In genomic region chr1:55604749-55605148, GRCh38 we compare ENCODE assay signal across 22 cellular contexts.
DNase-seq lines count a peak whose midpoint lies in the region; ATAC-seq and TF ChIP-seq lines count a peak whose summit lies in the region.
"Had no signal": no experiment of that assay in that cellular context is flagged by ENCODE, and none has a peak within 500 bp of the region (broad histone marks: within the 10 kb centered on the region; RNA-seq: fewer than 3 reads in every experiment).

No MANE protein-coding gene starts in this region.

- intact Hi-C loops in Right ventricle myocardium superior (cut with DNase I) (no loop called here), heart left ventricle (cut with DNase I) (no loop called here), aorta (cut with DNase I) (no loop called here)
- intact Hi-C loops in CD4-positive, alpha-beta T cell (cut with DNase I, micrococcal nuclease): no loop called here

- no peak for TF ChIP-seq POLR2A in heart left ventricle (IDR thresholded peaks at IDR 0.05)
- no peak for TF ChIP-seq POLR2A in GM18505 (IDR thresholded peaks at IDR 0.05; ENCODE audit: borderline replicate concordance, extremely low read depth, insufficient read depth, insufficient read length)

- H3K4me1 Mint-ChIP-seq in osteocyte (ENCODE audit: unreplicated experiment): peaks cover 26% of the 10 kb centered on the region
- no peaks in the 10 kb centered on the region for H3K4me1 Mint-ChIP-seq in CD4-positive, alpha-beta T cell (ENCODE audit: low read depth)
- H3K4me1 Mint-ChIP-seq: CD8-positive, alpha-beta memory T cell had no signal

- H3K4me3 Mint-ChIP-seq in osteocyte (ENCODE audit: unreplicated experiment): no peak overlapping the region
- H3K4me3 Mint-ChIP-seq in CD4-positive, alpha-beta T cell: no peak overlapping the region
- H3K4me3 Mint-ChIP-seq: CD8-positive, alpha-beta memory T cell had no signal

- H3K9me3 ChIP-seq in right atrium auricular region (peaks cover 0 to 3% of the 10 kb centered on the region in 2 donors), heart left ventricle (peaks cover 0 to 10% (median 0%) of the 10 kb centered on the region in 12 donors), aorta (ENCODE audit: control insufficient read depth, low read length) (no peaks in the 10 kb centered on the region)
- no peaks in the 10 kb centered on the region for H3K9me3 ChIP-seq in CD4-positive, alpha-beta T cell (ENCODE audit: control insufficient read depth, low read length)
- H3K9me3 ChIP-seq: HAP-1 had no signal

- POLR2A ChIA-PET in CD4-positive, alpha-beta T cell (lab: Charles Lee): no interaction called here

- DNase-seq in Right ventricle myocardium superior (no peak), right atrium auricular region (ENCODE audit: low spot score) (no peak), heart left ventricle (no peak), osteocyte (ENCODE audit: extremely low spot score, unreplicated experiment) (no peak), aorta (no peak)
- no peak for DNase-seq in CD4-positive, alpha-beta T cell
- DNase-seq: 8988T; CD8-positive, alpha-beta memory T cell; DMS79 treated with DMSO at 0.1 percent for 48 hours; IMR-90; Karpas-422; MM.1S; NCI-H1105 treated with DMSO at 0.1 percent for 48 hours; NCI-H1694 treated with DMSO at 0.1 percent for 48 hours; NCI-H345; NCI-H526 treated with DMSO at 0.1 percent for 48 hours; NK-92 treated with Interleukin-12 subunit alpha and Interleukin-12 subunit beta, amount 100 ng/mL, for 24 hours had no signal

- peak; percentile 90 for ATAC-seq in Right ventricle myocardium superior (ENCODE audit: poor library complexity)
- peak; percentile 34 to 85 (median 62) for ATAC-seq in heart left ventricle
- peak; percentile 69 for ATAC-seq in aorta (ENCODE audit: low FRiP score)
- ATAC-seq in HG02623 (IDR thresholded peaks at IDR 0.05; ENCODE audit: unreplicated experiment): no peak
- ATAC-seq in GM18505 (IDR thresholded peaks at IDR 0.05; ENCODE audit: unreplicated experiment): no peak
- ATAC-seq in CD4-positive, alpha-beta T cell (ENCODE audit: poor library complexity): no peak

- 59 to 69% (median 66%) methylated on average over 3 of the region's 3 CpGs for WGBS in heart left ventricle, 4 donors
- WGBS in aorta, 2 donors: 9 to 12% methylated on average over 3 of the region's 3 CpGs

- TF ChIP-seq CTCF in right atrium auricular region (IDR thresholded peaks at IDR 0.05) (no peak), heart left ventricle (IDR thresholded peaks at IDR 0.05) (no peak), osteocyte (IDR thresholded peaks at IDR 0.05) (no peak)
- TF ChIP-seq CTCF in CD4-positive, alpha-beta T cell (IDR thresholded peaks at IDR 0.05): no peak

- peaks cover 5% of the 10 kb centered on the region for H3K9me3 Mint-ChIP-seq in osteocyte (ENCODE audit: unreplicated experiment)
- H3K9me3 Mint-ChIP-seq in CD4-positive, alpha-beta T cell: peaks cover 4% of the 10 kb centered on the region

- H3K27ac ChIP-seq in right atrium auricular region (peak overlapping the region in 1 of 2 donors; percentile 25), heart left ventricle (peak overlapping the region in 2 of 12 donors; percentile 2 to 6), aorta (ENCODE audit: low read depth in 1 of 2, low read length in 2 of 2) (peak overlapping the region; percentile 43 to 59)
- H3K27ac ChIP-seq in CD4-positive, alpha-beta T cell (ENCODE audit: low read depth, low read length): no peak overlapping the region
- H3K27ac ChIP-seq: BLaER1, RWPE1 had no signal

- H3K36me3 ChIP-seq in right atrium auricular region (no peaks in the 10 kb centered on the region), heart left ventricle (no peaks in the 10 kb centered on the region), aorta (ENCODE audit: control insufficient read depth in 1 of 2, insufficient read depth in 2 of 2, low read length in 1 of 2) (no peaks in the 10 kb centered on the region)
- H3K36me3 ChIP-seq: BLaER1, HAP-1 had no signal

- H3K27ac Mint-ChIP-seq in osteocyte (ENCODE audit: unreplicated experiment): peak overlapping the region; percentile 59
- H3K27ac Mint-ChIP-seq in CD4-positive, alpha-beta T cell: no peak overlapping the region

- H3K4me3 ChIP-seq in right atrium auricular region: no peak overlapping the region
- H3K4me3 ChIP-seq in heart left ventricle: no peak overlapping the region
- H3K4me3 ChIP-seq in aorta (ENCODE audit: low read length in 2 of 2): no peak overlapping the region
- H3K4me3 ChIP-seq: BLaER1, HAP-1 had no signal

- CTCF ChIA-PET in CD4-positive, alpha-beta T cell (lab: Charles Lee): no interaction called here

- H3K27me3 ChIP-seq in right atrium auricular region: no peaks in the 10 kb centered on the region
- H3K27me3 ChIP-seq in heart left ventricle: no peaks in the 10 kb centered on the region
- H3K27me3 ChIP-seq in aorta (ENCODE audit: control insufficient read depth in 1 of 2, insufficient read depth in 2 of 2, low read length in 1 of 2): no peaks in the 10 kb centered on the region
- peaks cover 3% of the 10 kb centered on the region for H3K27me3 ChIP-seq in CD4-positive, alpha-beta T cell (ENCODE audit: control insufficient read depth, insufficient read depth, low read length)
- H3K27me3 ChIP-seq: BLaER1 had no signal

- no peaks in the 10 kb centered on the region for H3K27me3 Mint-ChIP-seq in osteocyte (ENCODE audit: unreplicated experiment)
- peaks cover 32% of the 10 kb centered on the region for H3K27me3 Mint-ChIP-seq in CD4-positive, alpha-beta T cell

- H3K36me3 Mint-ChIP-seq in osteocyte (ENCODE audit: unreplicated experiment): no peaks in the 10 kb centered on the region
- no peaks in the 10 kb centered on the region for H3K36me3 Mint-ChIP-seq in CD4-positive, alpha-beta T cell (ENCODE audit: low read depth)
- H3K36me3 Mint-ChIP-seq: CD8-positive, alpha-beta memory T cell had no signal

- H3K4me1 ChIP-seq in right atrium auricular region: no peaks in the 10 kb centered on the region
- peaks cover 0 to 18% (median 0%) of the 10 kb centered on the region in 12 donors for H3K4me1 ChIP-seq in heart left ventricle
- H3K4me1 ChIP-seq in aorta (ENCODE audit: control insufficient read depth in 1 of 2, insufficient read depth in 2 of 2, low read length in 2 of 2): peaks cover 0 to 12% of the 10 kb centered on the region in 2 donors
- H3K4me1 ChIP-seq: HAP-1 had no signal

Comparison
In these comparisons a context has a peak if more than half of its experiments do, and no peak if none do; other contexts are left out.
1. ATAC-seq: peak in Right ventricle myocardium superior (single experiment), heart left ventricle (4 of 4) and aorta (single experiment); none in HG02623 (single experiment), GM18505 (single experiment) and CD4-positive, alpha-beta T cell (single experiment).